ENCODE assay signal across 8 cellular contexts in genomic region chr21:25421327-25422028, GRCh38.
DNase-seq lines count a peak whose midpoint lies in the region; ATAC-seq and TF ChIP-seq lines count a peak whose summit lies in the region.

No MANE protein-coding gene starts in this region.

- TF ChIP-seq CTCF in esophagus muscularis mucosa (IDR thresholded peaks at IDR 0.05): peak in 2 of 3 experiments; percentile 19 to 32

- H3K27ac ChIP-seq in esophagus muscularis mucosa (replicated peaks in 1 of 4): no peak overlapping the region

- H3K9me3 ChIP-seq in esophagus muscularis mucosa: no peaks in the 10 kb centered on the region

- intact Hi-C loops in esophagus muscularis mucosa (cut with DNase I): no loop called here

- no peaks in the 10 kb centered on the region for H3K4me1 ChIP-seq in esophagus muscularis mucosa

- H3K27me3 ChIP-seq in esophagus muscularis mucosa: no peaks in the 10 kb centered on the region

- no peak for TF ChIP-seq EP300 in esophagus muscularis mucosa (IDR thresholded peaks at IDR 0.05)

- WGBS in esophagus muscularis mucosa: 37% methylated on average over 6 of the region's 6 CpGs

- no peak for TF ChIP-seq POLR2A in esophagus muscularis mucosa (IDR thresholded peaks at IDR 0.05; ENCODE audit: low read depth)

- DNase-seq in AML-193 (lab: John Stamatoyannopoulos, UW) (peak; percentile 74 to 84), NCI-H226 (peak; percentile 24), esophagus muscularis mucosa (ENCODE audit: extremely low spot score) (no peak), superior temporal gyrus (ENCODE audit: extremely low spot score) (no peak)
- DNase-seq in activated CD4-positive, alpha-beta T cell treated with anti-CD3 and anti-CD28 coated beads, Interleukin-2, amount 50 U/mL, for 24 hours (ENCODE audit: low read depth in 1 of 2, low spot score in 1 of 2): peak; percentile 24 to 77
- DNase-seq in stimulated activated CD4-positive, alpha-beta T cell treated with anti-CD3 and anti-CD28 coated beads, Interleukin-1b, Interleukin-23, amount 100 ng/mL, for 1 hour (ENCODE audit: low read depth in 2 of 2): peak; percentile 10 to 14

- ATAC-seq in GM18520 (IDR thresholded peaks at IDR 0.05; ENCODE audit: unreplicated experiment) (peak; percentile 56), HG02970 (IDR thresholded peaks at IDR 0.05; ENCODE audit: low FRiP score, unreplicated experiment) (peak; percentile 65)

- H3K4me3 ChIP-seq in esophagus muscularis mucosa: no peak overlapping the region

- no peaks in the 10 kb centered on the region for H3K36me3 ChIP-seq in esophagus muscularis mucosa

Comparison
In these comparisons a context has a peak if more than half of its experiments do, and no peak if none do; other contexts are left out.
1. DNase-seq: peak in AML-193 (2 of 2), NCI-H226 (single experiment), activated CD4-positive, alpha-beta T cell treated with anti-CD3 and anti-CD28 coated beads, Interleukin-2, amount 50 U/mL, for 24 hours (2 of 2) and stimulated activated CD4-positive, alpha-beta T cell treated with anti-CD3 and anti-CD28 coated beads, Interleukin-1b, Interleukin-23, amount 100 ng/mL, for 1 hour (2 of 2); none in esophagus muscularis mucosa (single experiment) and superior temporal gyrus (single experiment).